8 cellular contexts compared by ENCODE assay signal in genomic region chr5:32710859-32711692, GRCh38. TPM values are rescaled to one million over a fixed set of nuclear protein-coding genes. Genes with fewer than 3 reads are reported as not detected.
DNase-seq lines count a peak whose midpoint lies in the region; ATAC-seq and TF ChIP-seq lines count a peak whose summit lies in the region.

NPR3 (plus strand) TSS chr5:32711321; CDS start chr5:32711777, 456 bp downstream.

- no peak within 1 kb of the TSS for H3K9ac ChIP-seq in endodermal cell (ENCODE audit: extremely low read depth, low read length, poor library complexity, severe bottlenecking)

- 0 to 3% methylated on average over 5 to 36 of the region's 44 CpGs for WGBS in endodermal cell (ENCODE audit: insufficient coverage in 1 of 2, insufficient read length in 1 of 2), 2 experiments

- H3K4me1 ChIP-seq in Peyer's patch, result peaks cover 0 to 33% (median 7%) of the 10 kb centered on the region in 4 donors
- peaks cover 4% of the 10 kb centered on the region for H3K4me1 ChIP-seq in endodermal cell (ENCODE audit: control insufficient read depth, insufficient read depth, low read length)
- H3K4me1 ChIP-seq in mucosa of descending colon (ENCODE audit: low read depth), result peaks cover 10% of the 10 kb centered on the region

- H3K4me3 ChIP-seq in GM06990 (replicated peaks; ENCODE audit: low read depth, low read length) (peak within 1 kb of the TSS; percentile 55), Peyer's patch (peak within 1 kb of the TSS; percentile 22 to 57 (median 45)), endodermal cell (ENCODE audit: low read length) (peak within 1 kb of the TSS; percentile 81), mucosa of descending colon (no peak within 1 kb of the TSS)

- no peak within 1 kb of the TSS for H3K27ac Mint-ChIP-seq in endodermal cell

- H3K9me3 Mint-ChIP-seq in endodermal cell, result no peaks in the 10 kb centered on the region

- no peaks in the 10 kb centered on the region for H3K36me3 ChIP-seq in GM06990 (ENCODE audit: control insufficient read depth, insufficient read depth, low read length)
- H3K36me3 ChIP-seq in Peyer's patch, result no peaks in the 10 kb centered on the region
- H3K36me3 ChIP-seq in endodermal cell (ENCODE audit: control insufficient read depth, insufficient read depth, low read length), result no peaks in the 10 kb centered on the region
- H3K36me3 ChIP-seq in mucosa of descending colon (ENCODE audit: low read depth), result no peaks in the 10 kb centered on the region

- H3K27me3 ChIP-seq in GM06990 (replicated peaks; ENCODE audit: control insufficient read depth, insufficient read depth, low read length) (peaks cover 5% of the 10 kb centered on the region), Peyer's patch (peaks cover 0 to 9% of the 10 kb centered on the region in 2 donors), endodermal cell (ENCODE audit: control insufficient read depth, insufficient read depth, low read length, poor library complexity, severe bottlenecking) (peaks cover 92% of the 10 kb centered on the region)

- H3K9me3 ChIP-seq in Peyer's patch, result no peaks in the 10 kb centered on the region
- H3K9me3 ChIP-seq in endodermal cell (ENCODE audit: control insufficient read depth, low read length), result no peaks in the 10 kb centered on the region
- no peaks in the 10 kb centered on the region for H3K9me3 ChIP-seq in mucosa of descending colon

- TF ChIP-seq CTCF in GM06990 (IDR thresholded peaks at IDR 0.05; ENCODE audit: insufficient read depth, low read length, poor library complexity, severe bottlenecking) (no peak), Peyer's patch (IDR thresholded peaks at IDR 0.05) (no peak), endodermal cell (conservative IDR thresholded peaks at IDR 0.05) (no peak), mucosa of descending colon (IDR thresholded peaks at IDR 0.05) (no peak)

- no peak for TF ChIP-seq POLR2A in Peyer's patch (IDR thresholded peaks at IDR 0.05)

- DNase-seq in GM06990 (ENCODE audit: extremely low read depth, insufficient read length), result no peak
- DNase-seq in Peyer's patch, result no peak
- no peak for DNase-seq in endodermal cell
- DNase-seq in mucosa of descending colon, result peak in 1 of 3 donors; percentile 27
- no peak for DNase-seq in AG08395 (ENCODE audit: low spot score)
- DNase-seq in COLO829 (ENCODE audit: low spot score), result no peak
- DNase-seq in HuH-7 (ENCODE audit: low spot score), result no peak

- intact Hi-C loops in mucosa of descending colon (cut with DNase I, micrococcal nuclease), result no loop called here

- H3K27me3 Mint-ChIP-seq in endodermal cell (ENCODE audit: insufficient read depth), result peaks cover 88% of the 10 kb centered on the region

- H3K27ac ChIP-seq in Peyer's patch (peak within 1 kb of the TSS in 1 of 4 donors; percentile 70), endodermal cell (ENCODE audit: low read depth, low read length) (no peak within 1 kb of the TSS)

- H3K4me1 Mint-ChIP-seq in endodermal cell, result peaks cover 29% of the 10 kb centered on the region

- H3K36me3 Mint-ChIP-seq in endodermal cell (ENCODE audit: low read depth), result no peaks in the 10 kb centered on the region

- ATAC-seq in mucosa of descending colon (peak; percentile 33), HG03571 (IDR thresholded peaks at IDR 0.05; ENCODE audit: unreplicated experiment) (no peak)

- peak within 1 kb of the TSS; percentile 60 for H3K4me3 Mint-ChIP-seq in endodermal cell

RNA-seq across cellular contexts. Expression of gene NPR3, which starts in this region (rescaled TPM):
- total RNA-seq in Peyer's patch (1 to 10 TPM in 2 of 4 donors, under 1 TPM in 1, not detected in 1; 0.47 to 1.7 (median 1.2) TPM), endodermal cell (under 1 TPM; 0.20 to 0.82 TPM), mucosa of descending colon (10 to 100 TPM in 1 of 3 donors, 1 to 10 TPM in 2; 1.4 to 24.0 (median 2.8) TPM)
- 9.0 TPM for polyA plus RNA-seq in endodermal cell (2013, experiment 1 of 2)
- 7.7 TPM for polyA plus RNA-seq in endodermal cell (2013, experiment 2 of 2)
